In genomic region chr20:45771182-45771759, GRCh38 we compare ENCODE assay signal across 8 cellular contexts. TPM values are rescaled to one million over a fixed set of nuclear protein-coding genes. Genes with fewer than 3 reads are reported as not detected.
DNase-seq lines count a peak whose midpoint lies in the region; ATAC-seq and TF ChIP-seq lines count a peak whose summit lies in the region.

No MANE protein-coding gene starts in this region.

- H3K27ac ChIP-seq in GM23338 (ENCODE audit: low read depth) (no peak overlapping the region), caudate nucleus (ENCODE audit: low read depth, low read length) (no peak overlapping the region)

- no peaks in the 10 kb centered on the region for H3K36me3 ChIP-seq in GM23338 (ENCODE audit: insufficient read depth)

- no peaks in the 10 kb centered on the region for H3K27me3 ChIP-seq in GM23338 (ENCODE audit: insufficient read depth)

- H3K4me1 ChIP-seq in GM23338 (ENCODE audit: insufficient read depth), result peaks cover 16% of the 10 kb centered on the region

- POLR2A ChIA-PET in activated B cell treated with CpG ODN at 0.5 μM for 24 hours (lab: Charles Lee), result interaction anchor here (0.9 to 1.0 kb wide), 2 partner anchors 335 to 408 kb away, joined by 3 read pairs; partner anchors contain the start of gene SYS1

- H3F3A ChIP-seq in GM23338 (replicated peaks; ENCODE audit: low read depth), result peaks cover 1% of the 10 kb centered on the region

- no peaks in the 10 kb centered on the region; the same call in none of the 2 replicates for H3K9me2 ChIP-seq in GM23338 (ENCODE audit: insufficient read depth)

- no peaks in the 10 kb centered on the region for H4K20me1 ChIP-seq in GM23338 (replicated peaks; ENCODE audit: insufficient read depth)

- H2AFZ ChIP-seq in GM23338, result peak overlapping the region; percentile 14; the same call in 1 of the 2 replicates

- H3K4me3 Mint-ChIP-seq in GM23338, result no peak overlapping the region; the same call in 2 of the 3 replicates
- H3K4me3 Mint-ChIP-seq in activated B cell treated with CpG ODN at 0.5 μM for 24 hours, result no peak overlapping the region

- H3K79me2 ChIP-seq in GM23338 (replicated peaks; ENCODE audit: insufficient read depth), result no peaks in the 10 kb centered on the region

- TF ChIP-seq CTCF in GM23338 (conservative IDR thresholded peaks at IDR 0.05; ENCODE audit: low read depth in 2 of 2), result peak; percentile 93 to 99
- peak; percentile 20 for TF ChIP-seq CTCF in activated B cell treated with CpG ODN at 0.5 μM for 24 hours (IDR thresholded peaks at IDR 0.05)

- H3K36me3 Mint-ChIP-seq in GM23338 (ENCODE audit: low read depth) (no peaks in the 10 kb centered on the region; the same call in 2 of the 3 replicates), activated B cell treated with CpG ODN at 0.5 μM for 24 hours (ENCODE audit: low read depth) (no peaks in the 10 kb centered on the region)

- no peak overlapping the region for H3K4me2 ChIP-seq in GM23338

- H3K4me1 Mint-ChIP-seq in GM23338, result peaks cover 22% of the 10 kb centered on the region
- H3K4me1 Mint-ChIP-seq in activated B cell treated with CpG ODN at 0.5 μM for 24 hours, result peaks cover 5% of the 10 kb centered on the region

- peak; percentile 89 for ATAC-seq in GM23338
- ATAC-seq in activated B cell treated with CpG ODN at 0.5 μM for 24 hours (ENCODE audit: low read depth), result peak; percentile 71
- no peak for ATAC-seq in HG02678 (IDR thresholded peaks at IDR 0.05; ENCODE audit: unreplicated experiment)

- peak overlapping the region; percentile 80 for H3K27ac Mint-ChIP-seq in GM23338
- H3K27ac Mint-ChIP-seq in activated B cell treated with CpG ODN at 0.5 μM for 24 hours, result no peak overlapping the region

- CTCF ChIA-PET in activated B cell treated with CpG ODN at 0.5 μM for 24 hours (lab: Charles Lee), result interaction anchor here (0.7 to 2.9 kb wide), 35 partner anchors 9 to 1554 kb away, joined by 3 to 49 read pairs (median 4); partner anchors contain the start of genes MATN4, PIGT, SYS1 and WFDC10A

- intact Hi-C loops in activated B cell treated with CpG ODN at 0.5 μM for 24 hours (cut with micrococcal nuclease), result loop anchor here (1.0 to 2.0 kb wide), 9 partner anchors 179 to 760 kb away; partner anchors contain the start of genes EPPIN, RBPJL and SYS1

- DNase-seq in AG08396 (ENCODE audit: low spot score) (peak; percentile 72), GM23338 (ENCODE audit: low spot score) (peak; percentile 90), NCI-H2196 treated with DMSO at 0.1 percent for 48 hours (lab: John Stamatoyannopoulos, UW; ENCODE audit: unreplicated experiment) (peak; percentile 76), activated B cell treated with CpG ODN at 0.5 μM for 24 hours (peak; percentile 65), caudate nucleus (lab: John Stamatoyannopoulos, UW) (peak in 57 of 61 donors; percentile 11 to 87 (median 60)), kidney glomerular epithelial cell (lab: John Stamatoyannopoulos, UW) (peak; percentile 61)
- peak; percentile 37 to 66 for DNase-seq in stimulated activated CD4-positive, alpha-beta T cell treated with anti-CD3 and anti-CD28 coated beads, Interleukin-1b, Interleukin-23, amount 100 ng/mL, for 1 hour (ENCODE audit: low read depth in 2 of 2)

- H3K4me3 ChIP-seq in GM23338, result no peak overlapping the region

- no peaks in the 10 kb centered on the region for H3K9me3 Mint-ChIP-seq in GM23338
- H3K9me3 Mint-ChIP-seq in activated B cell treated with CpG ODN at 0.5 μM for 24 hours, result no peaks in the 10 kb centered on the region

- H3K27me3 Mint-ChIP-seq in GM23338 (ENCODE audit: insufficient read depth, low read depth, poor library complexity), result peaks cover 9% of the 10 kb centered on the region
- H3K27me3 Mint-ChIP-seq in activated B cell treated with CpG ODN at 0.5 μM for 24 hours, result peaks cover 16% of the 10 kb centered on the region

TF ChIP-seq in GM23338, 12 proteins besides CTCF, POLR2A, EP300 and RAD21 (continues in another document):
- TF ChIP-seq STAT1 (IDR thresholded peaks at IDR 0.05; ENCODE audit: unreplicated experiment) (no peak), EZH2 (IDR thresholded peaks at IDR 0.05; ENCODE audit: low read depth, unreplicated experiment) (no peak)
- TF ChIP-seq, protein P1, sequence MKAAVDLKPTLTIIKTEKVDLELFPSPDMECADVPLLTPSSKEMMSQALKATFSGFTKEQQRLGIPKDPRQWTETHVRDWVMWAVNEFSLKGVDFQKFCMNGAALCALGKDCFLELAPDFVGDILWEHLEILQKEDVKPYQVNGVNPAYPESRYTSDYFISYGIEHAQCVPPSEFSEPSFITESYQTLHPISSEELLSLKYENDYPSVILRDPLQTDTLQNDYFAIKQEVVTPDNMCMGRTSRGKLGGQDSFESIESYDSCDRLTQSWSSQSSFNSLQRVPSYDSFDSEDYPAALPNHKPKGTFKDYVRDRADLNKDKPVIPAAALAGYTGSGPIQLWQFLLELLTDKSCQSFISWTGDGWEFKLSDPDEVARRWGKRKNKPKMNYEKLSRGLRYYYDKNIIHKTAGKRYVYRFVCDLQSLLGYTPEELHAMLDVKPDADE (IDR thresholded peaks at IDR 0.05), result no peak

RNA-seq across cellular contexts. Expression of gene WFDC3, which starts 20.4 kb away (rescaled TPM):
- 0.73 TPM in 1 of 2 replicates, not detected in the other for total RNA-seq in GM23338 (2014; rRNA removed; shearing (Covaris generic))
- polyA plus RNA-seq in GM23338 (2016; fragmentation: Nextera tagmentation; extraction: Ambion mirVana), result 0.36 TPM in 1 of 2 replicates, not detected in the other
- not detected in 2 replicates for total RNA-seq in activated B cell treated with CpG ODN at 0.5 μM for 24 hours

RNA-seq across cellular contexts. Expression of gene DNTTIP1, which starts 20.5 kb away (rescaled TPM):
- 21.4 and 31.6 TPM in 2 replicates for total RNA-seq in GM23338 (2014; rRNA removed; shearing (Covaris generic))
- 50.3 TPM in 2 replicates for polyA plus RNA-seq in GM23338 (2016; fragmentation: Nextera tagmentation; extraction: Ambion mirVana)
- 23.6 and 24.4 TPM in 2 replicates for total RNA-seq in activated B cell treated with CpG ODN at 0.5 μM for 24 hours

RNA-seq across cellular contexts. Expression of gene UBE2C, which starts 41.2 kb away (rescaled TPM):
- 198 and 247 TPM in 2 replicates for total RNA-seq in GM23338 (2014; rRNA removed; shearing (Covaris generic))
- polyA plus RNA-seq in GM23338 (2016; fragmentation: Nextera tagmentation; extraction: Ambion mirVana), result 698 and 742 TPM in 2 replicates
- total RNA-seq in activated B cell treated with CpG ODN at 0.5 μM for 24 hours, result 2.4 and 3.3 TPM in 2 replicates

RNA-seq across cellular contexts. Expression of gene SPINT4, which starts 49.1 kb away (rescaled TPM):
- total RNA-seq in GM23338 (2014; rRNA removed; shearing (Covaris generic)), result not detected in 2 replicates
- not detected in 2 replicates for polyA plus RNA-seq in GM23338 (2016; fragmentation: Nextera tagmentation; extraction: Ambion mirVana)
- not detected in 2 replicates for total RNA-seq in activated B cell treated with CpG ODN at 0.5 μM for 24 hours

RNA-seq across cellular contexts. Expression of gene TNNC2, which starts 55.8 kb away (rescaled TPM):
- 0.59 TPM in 1 of 2 replicates, not detected in the other for total RNA-seq in GM23338 (2014; rRNA removed; shearing (Covaris generic))
- 32.5 and 33.3 TPM in 2 replicates for polyA plus RNA-seq in GM23338 (2016; fragmentation: Nextera tagmentation; extraction: Ambion mirVana)
- 0.32 TPM in 1 of 2 replicates, not detected in the other for total RNA-seq in activated B cell treated with CpG ODN at 0.5 μM for 24 hours

Comparison
In these comparisons a context has a peak if more than half of its experiments do, and no peak if none do; other contexts are left out.
1. RNA of gene UBE2C, which starts 41.2 kb away (total RNA-seq): 198 to 247 TPM in GM23338; 2.4 to 3.3 TPM in activated B cell treated with CpG ODN at 0.5 μM for 24 hours; every median in the first group is over 10 times any median in the second.
2. Peak in every context shown above with its lines, with median percentiles within 50 percentile points of each other: DNase-seq.